ENCODE assay signal across 14 cellular contexts in the genomic region with DNA sequence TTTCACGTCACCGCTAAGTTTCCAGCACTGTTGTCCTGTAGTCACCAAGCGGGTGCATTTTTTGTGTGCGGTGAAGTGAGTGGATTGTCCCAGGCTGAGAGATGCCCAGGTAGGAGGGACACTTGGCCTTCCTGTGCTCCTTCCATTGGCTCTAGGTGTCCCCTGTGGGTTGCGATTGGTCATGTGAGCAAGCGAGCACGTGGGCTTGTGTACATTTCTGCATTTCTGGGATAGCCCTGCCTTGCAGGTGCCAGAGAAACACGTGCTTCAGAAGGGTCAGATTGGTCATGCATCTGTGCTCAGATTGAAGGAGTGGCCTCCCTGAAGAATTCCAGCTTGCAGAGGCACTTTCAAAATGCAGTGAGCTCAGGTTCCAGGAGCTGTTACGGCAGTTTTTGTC.
DNase-seq lines count a peak whose midpoint lies in the region; ATAC-seq, FAIRE-seq and TF ChIP-seq lines count a peak whose summit lies in the region.
"Had no signal": no experiment of that assay in that cellular context is flagged by ENCODE, and none has a peak within 500 bp of the region (broad histone marks: within the 10 kb centered on the region; RNA-seq: fewer than 3 reads in every experiment).

No MANE protein-coding gene starts in this region.

- no TSS peak for BruUV-seq in Panc1 (replicated peaks; lab: Mats Ljungman, UMichigan)

- peak; percentile 8 for DNase-seq in NCI-H1092 treated with DMSO at 0.1 percent for 48 hours (lab: John Stamatoyannopoulos, UW)
- DNase-seq in NCI-H1092 (lab: John Stamatoyannopoulos, UW): no peak
- no peak for DNase-seq in Panc1 (ENCODE audit: low read depth, low spot score)
- DNase-seq in islet precursor cell: peak; percentile 54
- DNase-seq in small intestine: peak; percentile 19
- no peak for DNase-seq in effector memory CD8-positive, alpha-beta T cell
- DNase-seq in omental fat pad (ENCODE audit: low spot score): no peak
- DNase-seq: activated CD4-positive, alpha-beta memory T cell treated with anti-CD3 and anti-CD28 coated beads, Interleukin-2, amount 10 ng/mL, durations not matched to agents 7 days and 5 days; NCI-H345; right lobe of liver; SW 1271 had no signal

- H3K4me1 ChIP-seq in Panc1 (ENCODE audit: control insufficient read depth, insufficient read depth, low read length): no peaks in the 10 kb centered on the region
- H3K4me1 ChIP-seq in small intestine (ENCODE audit: control insufficient read depth in 2 of 2, insufficient read depth in 1 of 2, low read depth in 1 of 2, low read length in 1 of 2): no peaks in the 10 kb centered on the region
- H3K4me1 ChIP-seq: right lobe of liver had no signal

- H3K4me3 ChIP-seq in Panc1 (ENCODE audit: low read depth in 2 of 2, low read length in 2 of 2) (0 out of 4 replicates have a peak overlapping the region, but pooled peaks of 1 of the 2 experiments have one; percentile 4), small intestine (ENCODE audit: low read depth in 1 of 2, low read length in 2 of 2) (no peak overlapping the region)
- H3K4me3 ChIP-seq: right lobe of liver had no signal

- in situ Hi-C loops in Panc1 (cut with HindIII; ENCODE audit: low pct_unique_long_range_greater_than_20kb, low sequenced_read_pairs): no loop called here

- no peak overlapping the region for H3K4me3 Mint-ChIP-seq in effector memory CD8-positive, alpha-beta T cell
- H3K4me3 Mint-ChIP-seq: activated CD4-positive, alpha-beta memory T cell treated with anti-CD3 and anti-CD28 coated beads, Interleukin-2, amount 10 ng/mL, durations not matched to agents 7 days and 5 days; activated naive CD8-positive, alpha-beta T cell had no signal

- ATAC-seq in Panc1: peak; percentile 73
- ATAC-seq in effector memory CD8-positive, alpha-beta T cell (replicated peaks): no peak
- no peak for ATAC-seq in GM21786 (IDR thresholded peaks at IDR 0.05; ENCODE audit: unreplicated experiment)
- no peak for ATAC-seq in omental fat pad (ENCODE audit: low FRiP score)

- no peaks in the 10 kb centered on the region for H3K9me3 Mint-ChIP-seq in effector memory CD8-positive, alpha-beta T cell
- H3K9me3 Mint-ChIP-seq: activated CD4-positive, alpha-beta memory T cell treated with anti-CD3 and anti-CD28 coated beads, Interleukin-2, amount 10 ng/mL, durations not matched to agents 7 days and 5 days had no signal

- TF ChIP-seq CTCF in Panc1 (IDR thresholded peaks at IDR 0.05): no peak
- no peak for TF ChIP-seq CTCF in omental fat pad (IDR thresholded peaks at IDR 0.05)

- H3K9me3 ChIP-seq in Panc1 (ENCODE audit: control insufficient read depth, insufficient read depth, low read depth, low read length): no peaks in the 10 kb centered on the region
- no peaks in the 10 kb centered on the region for H3K9me3 ChIP-seq in small intestine (ENCODE audit: control insufficient read depth, low read depth)
- H3K9me3 ChIP-seq: right lobe of liver had no signal

- H3K27me3 ChIP-seq in Panc1 (ENCODE audit: control insufficient read depth, insufficient read depth, low read length) (no peaks in the 10 kb centered on the region), small intestine (ENCODE audit: control insufficient read depth in 2 of 2, insufficient read depth in 2 of 2, low read length in 2 of 2) (no peaks in the 10 kb centered on the region)
- H3K27me3 ChIP-seq: right lobe of liver had no signal

- peaks cover 0 to 10% of the 10 kb centered on the region in 2 donors for H3K27me3 Mint-ChIP-seq in effector memory CD8-positive, alpha-beta T cell
- H3K27me3 Mint-ChIP-seq: activated naive CD8-positive, alpha-beta T cell had no signal

- intact Hi-C loops in Panc1 (cut with micrococcal nuclease; ENCODE audit: unreplicated experiment): no loop called here

- CTCF ChIA-PET in Panc1 (lab: Charles Lee): no interaction called here

- FAIRE-seq in small intestine (lab: Jason Lieb, UNC): no peak
- FAIRE-seq: islet of Langerhans had no signal

- H3K36me3 ChIP-seq in Panc1 (ENCODE audit: control insufficient read depth, insufficient read depth, low read length) (no peaks in the 10 kb centered on the region), small intestine (ENCODE audit: control insufficient read depth in 2 of 2, insufficient read depth in 2 of 2, low read length in 2 of 2) (no peaks in the 10 kb centered on the region)
- H3K36me3 ChIP-seq: right lobe of liver had no signal

- POLR2A ChIA-PET in Panc1 (lab: Charles Lee): no interaction called here

- H3K4me1 Mint-ChIP-seq in effector memory CD8-positive, alpha-beta T cell (ENCODE audit: low read depth in 2 of 2): no peaks in the 10 kb centered on the region
- H3K4me1 Mint-ChIP-seq: activated CD4-positive, alpha-beta memory T cell treated with anti-CD3 and anti-CD28 coated beads, Interleukin-2, amount 10 ng/mL, durations not matched to agents 7 days and 5 days had no signal

- no peak overlapping the region for H3K27ac Mint-ChIP-seq in effector memory CD8-positive, alpha-beta T cell
- H3K27ac Mint-ChIP-seq: activated CD4-positive, alpha-beta memory T cell treated with anti-CD3 and anti-CD28 coated beads, Interleukin-2, amount 10 ng/mL, durations not matched to agents 7 days and 5 days; activated naive CD8-positive, alpha-beta T cell had no signal

- WGBS in small intestine, 3 donors: 49 to 67% (median 56%) methylated on average over 9 of the region's 9 CpGs

- H3K36me3 Mint-ChIP-seq in effector memory CD8-positive, alpha-beta T cell (ENCODE audit: insufficient read depth): no peaks in the 10 kb centered on the region
- H3K36me3 Mint-ChIP-seq: activated naive CD8-positive, alpha-beta T cell had no signal

- H3K27ac ChIP-seq in Panc1 (ENCODE audit: low read length): no peak overlapping the region
- no peak overlapping the region for H3K27ac ChIP-seq in small intestine (ENCODE audit: low read depth in 1 of 2, low read length in 1 of 2)
- H3K27ac ChIP-seq: right lobe of liver had no signal

Comparison
In these comparisons a context has a peak if more than half of its experiments do, and no peak if none do; other contexts are left out.
1. DNase-seq: peak in NCI-H1092 treated with DMSO at 0.1 percent for 48 hours (single experiment), islet precursor cell (single experiment) and small intestine (single experiment); none in NCI-H1092 (single experiment), Panc1 (single experiment), effector memory CD8-positive, alpha-beta T cell (0 of 3) and omental fat pad (single experiment).